Comparison of ENCODE assay signal across 16 cellular contexts in genomic region chr20:34421766-34422466, GRCh38. TPM values are rescaled to one million over a fixed set of nuclear protein-coding genes. Genes with fewer than 3 reads are reported as not detected.
A peak's percentile ranks its signal among the peaks of the same experiment; 100 is the strongest.
DNase-seq lines count a peak whose midpoint lies in the region; ATAC-seq, FAIRE-seq and TF ChIP-seq lines count a peak whose summit lies in the region.
"Had no signal": no experiment of that assay in that cellular context is flagged by ENCODE, and none has a peak within 500 bp of the region (broad histone marks: within the 10 kb centered on the region; RNA-seq: fewer than 3 reads in every experiment).

No MANE protein-coding gene starts in this region.

- CTCF ChIA-PET in HepG2 (lab: Yijun Ruan, JAX; ENCODE audit: low intra/inter-chr PET ratio, low total read pairs) = no interaction called here

- H3K27ac ChIP-seq in heart left ventricle = peak overlapping the region in 7 of 12 donors; percentile 6 to 58 (median 29)
- H3K27ac ChIP-seq in HepG2 (ENCODE audit: extremely low read length, insufficient read depth, low read length) = no peak overlapping the region
- H3K27ac ChIP-seq: BLaER1 treated with 17β-estradiol and CSF1 and Interleukin-3, amounts not matched to agents 10 nM and 100 nM had no signal

- H3K4me3 Mint-ChIP-seq in endothelial cell (ENCODE audit: unreplicated experiment) = no peak overlapping the region
- no peak overlapping the region for H3K4me3 Mint-ChIP-seq in naive thymus-derived CD8-positive, alpha-beta T cell
- H3K4me3 Mint-ChIP-seq: CD4-positive, CD25-positive, alpha-beta regulatory T cell; GM23338 had no signal

- ATAC-seq in heart left ventricle = peak; percentile 45 to 80 (median 62)
- ATAC-seq in left ventricle myocardium superior = peak; percentile 75
- no peak for ATAC-seq in HepG2
- no peak for ATAC-seq in naive thymus-derived CD8-positive, alpha-beta T cell
- no peak for ATAC-seq in GM19324 (IDR thresholded peaks at IDR 0.05; ENCODE audit: low FRiP score, unreplicated experiment)
- ATAC-seq: GM23338 had no signal

- DNase-seq in heart left ventricle (no peak), cardiac septum (ENCODE audit: low spot score) (no peak), SK-MEL-5 (ENCODE audit: low read depth, low spot score) (peak; percentile 22), left ventricle myocardium superior (no peak), HepG2 (ENCODE audit: low spot score) (no peak), endothelial cell (ENCODE audit: low spot score) (no peak)
- no peak for DNase-seq in naive thymus-derived CD8-positive, alpha-beta T cell
- DNase-seq: 8988T; Calu3; CD4-positive, CD25-positive, alpha-beta regulatory T cell; DMS 273 treated with DMSO at 0.1 percent for 48 hours; H7 had no signal

- no peak for TF ChIP-seq RAD21 in HepG2 (CRISPR knock-in tag; IDR thresholded peaks at IDR 0.05)

- no peaks in the 10 kb centered on the region for H3K9me3 Mint-ChIP-seq in endothelial cell (ENCODE audit: unreplicated experiment)
- H3K9me3 Mint-ChIP-seq in naive thymus-derived CD8-positive, alpha-beta T cell = no peaks in the 10 kb centered on the region
- H3K9me3 Mint-ChIP-seq: CD4-positive, CD25-positive, alpha-beta regulatory T cell; GM23338 had no signal

- no peak for TF ChIP-seq EP300 in HepG2 (IDR thresholded peaks at IDR 0.05; ENCODE audit: low read depth in 2 of 2, low read length in 2 of 2)
- TF ChIP-seq EP300 in HepG2 (CRISPR knock-in tag; IDR thresholded peaks at IDR 0.05; ENCODE audit: borderline replicate concordance) = no peak

- intact Hi-C loops in heart left ventricle (cut with DNase I) (no loop called here), cardiac septum (cut with DNase I) (no loop called here), left ventricle myocardium superior (cut with micrococcal nuclease) (no loop called here), HepG2 (cut with micrococcal nuclease; ENCODE audit: unreplicated experiment) (loop anchor here (5.0 kb wide), 1 partner anchor 110 kb away; no protein-coding TSS in a partner anchor)

- H3K27me3 ChIP-seq in heart left ventricle = no peaks in the 10 kb centered on the region
- no peaks in the 10 kb centered on the region for H3K27me3 ChIP-seq in HepG2 (ENCODE audit: control insufficient read depth in 1 of 2, insufficient read depth in 2 of 2, low read length in 2 of 2)
- H3K27me3 ChIP-seq: BLaER1 treated with 17β-estradiol and CSF1 and Interleukin-3, amounts not matched to agents 10 nM and 100 nM had no signal

- peaks cover 0 to 96% (median 77%) of the 10 kb centered on the region in 9 donors for H3K36me3 ChIP-seq in heart left ventricle
- peaks cover 29 to 85% of the 10 kb centered on the region in 2 experiments for H3K36me3 ChIP-seq in HepG2 (replicated peaks in 1 of 2; ENCODE audit: control insufficient read depth in 1 of 2, insufficient read depth in 2 of 2, low read length in 2 of 2)

- 97 to 100% (median 98%) methylated on average over 2 of the region's 2 CpGs for WGBS in heart left ventricle, 4 donors
- WGBS in HepG2 (ENCODE audit: low lambda C conversion rate) = 96% methylated on average over 2 of the region's 2 CpGs

- H3K9me3 ChIP-seq in heart left ventricle (no peaks in the 10 kb centered on the region), HepG2 (ENCODE audit: low read length) (no peaks in the 10 kb centered on the region)
- H3K9me3 ChIP-seq: BLaER1 treated with 17β-estradiol and CSF1 and Interleukin-3, amounts not matched to agents 10 nM and 100 nM had no signal

- BruUV-seq in HepG2 (replicated peaks; lab: Mats Ljungman, UMichigan) = no TSS peak

- in situ Hi-C loops in SK-MEL-5 (cut with HindIII; ENCODE audit: low pct_unique_long_range_greater_than_20kb, low sequenced_read_pairs) (no loop called here), HepG2 (cut with HindIII; ENCODE audit: extremely low pct_ligation_motif_present, low pct_unique_long_range_greater_than_20kb) (no loop called here)

- TF ChIP-seq POLR2A in heart left ventricle (IDR thresholded peaks at IDR 0.05) (no peak), HepG2 (IDR thresholded peaks at IDR 0.05; ENCODE audit: insufficient read depth in 1 of 2, low read depth in 2 of 2, low read length in 2 of 2) (no peak)

- H3K4me3 ChIP-seq in heart left ventricle = no peak overlapping the region
- no peak overlapping the region for H3K4me3 ChIP-seq in HepG2 (replicated peaks in 1 of 3; ENCODE audit: insufficient read depth in 1 of 3, low read depth in 2 of 3, low read length in 3 of 3)
- H3K4me3 ChIP-seq: BLaER1 treated with 17β-estradiol and CSF1 and Interleukin-3, amounts not matched to agents 10 nM and 100 nM; GM23338 had no signal

- no peak overlapping the region for H3K4me2 ChIP-seq in HepG2 (ENCODE audit: low read depth, low read length)
- H3K4me2 ChIP-seq: BLaER1 treated with 17β-estradiol and CSF1 and Interleukin-3, amounts not matched to agents 10 nM and 100 nM; GM23338 had no signal

- H3K4me1 Mint-ChIP-seq in endothelial cell (ENCODE audit: unreplicated experiment) = peaks cover 15% of the 10 kb centered on the region
- H3K4me1 Mint-ChIP-seq in naive thymus-derived CD8-positive, alpha-beta T cell = peaks cover 2 to 15% (median 6%) of the 10 kb centered on the region in 4 donors
- H3K4me1 Mint-ChIP-seq: GM23338 had no signal

- no peak overlapping the region for H3K27ac Mint-ChIP-seq in endothelial cell (ENCODE audit: unreplicated experiment)
- peak overlapping the region in 1 of 10 donors; percentile 37 for H3K27ac Mint-ChIP-seq in naive thymus-derived CD8-positive, alpha-beta T cell
- H3K27ac Mint-ChIP-seq: CD4-positive, CD25-positive, alpha-beta regulatory T cell had no signal

- H3K9ac ChIP-seq in HepG2 (ENCODE audit: insufficient read depth, low read depth, low read length) = no peak overlapping the region
- H3K9ac ChIP-seq: BLaER1 treated with 17β-estradiol and CSF1 and Interleukin-3, amounts not matched to agents 10 nM and 100 nM had no signal

- H3K79me2 ChIP-seq in HepG2 (ENCODE audit: insufficient read depth, low read length) = peaks cover 5% of the 10 kb centered on the region

- H2AFZ ChIP-seq in HepG2 (ENCODE audit: low read length) = no peak overlapping the region
- H2AFZ ChIP-seq: GM23338 had no signal

- H4K20me1 ChIP-seq in HepG2 (ENCODE audit: insufficient read depth, low read length) = no peaks in the 10 kb centered on the region

- no peak for FAIRE-seq in HepG2 (lab: Jason Lieb, UNC)
- FAIRE-seq: GM18507 had no signal

- POLR2A ChIA-PET in HepG2 (lab: Yijun Ruan, JAX) = interaction anchor here (0.6 to 1.2 kb wide), 2 partner anchors 20 to 22 kb away, joined by 4 read pairs; no protein-coding TSS in a partner anchor
- POLR2A ChIA-PET in naive thymus-derived CD8-positive, alpha-beta T cell (lab: Charles Lee) = no interaction called here

- no peaks in the 10 kb centered on the region for H3K27me3 Mint-ChIP-seq in endothelial cell (ENCODE audit: unreplicated experiment)
- H3K27me3 Mint-ChIP-seq in naive thymus-derived CD8-positive, alpha-beta T cell = no peaks in the 10 kb centered on the region
- H3K27me3 Mint-ChIP-seq: CD4-positive, CD25-positive, alpha-beta regulatory T cell had no signal

- H3K36me3 Mint-ChIP-seq in endothelial cell (ENCODE audit: low read depth, unreplicated experiment) = peaks cover 14% of the 10 kb centered on the region
- peaks cover 13 to 92% (median 16%) of the 10 kb centered on the region in 3 donors for H3K36me3 Mint-ChIP-seq in naive thymus-derived CD8-positive, alpha-beta T cell

- TF ChIP-seq CTCF in heart left ventricle (IDR thresholded peaks at IDR 0.05) (no peak), HepG2 (CRISPR knock-in tag; IDR thresholded peaks at IDR 0.05) (no peak), endothelial cell (IDR thresholded peaks at IDR 0.05; ENCODE audit: unreplicated experiment) (no peak)

- H3K4me1 ChIP-seq in heart left ventricle (peaks cover 0 to 32% (median 8%) of the 10 kb centered on the region in 12 donors), HepG2 (ENCODE audit: insufficient read depth, low read length) (peaks cover 36% of the 10 kb centered on the region)
- H3K4me1 ChIP-seq: BLaER1 treated with 17β-estradiol and CSF1 and Interleukin-3, amounts not matched to agents 10 nM and 100 nM had no signal

RNA-seq across cellular contexts. Expression of gene ITCH, which starts 58.8 kb away (rescaled TPM):
- 10 to 100 TPM; 36.4 to 49.0 (median 40.3) TPM for total RNA-seq in heart left ventricle
- polyA plus RNA-seq in heart left ventricle = 10 to 100 TPM in 1 of 2 donors, 1 to 10 TPM in 1; 6.0 to 21.8 TPM
- total RNA-seq in cardiac septum = 36.4 TPM
- total RNA-seq in SK-MEL-5 (2014; rRNA removed; shearing (Covaris generic)) = 44.3 and 44.4 TPM in 2 replicates
- 20.0 and 31.2 TPM in 2 replicates for polyA plus RNA-seq in SK-MEL-5 (2015; cell fraction: cytosol; rRNA removed)
- 22.7 and 28.5 TPM in 2 replicates for polyA plus RNA-seq in SK-MEL-5 (2015; cell fraction: nucleus; rRNA removed)
- 39.5 TPM for total RNA-seq in left ventricle myocardium superior
- total RNA-seq in HepG2 (2016; rRNA removed; fragmentation: Illumina TruSeq; extraction: Trizol) = 112 and 162 TPM in 2 replicates
- 73.1 and 80.6 TPM in 2 replicates for total RNA-seq in HepG2 (2016; cell fraction: cytosol; rRNA removed; fragmentation: Illumina TruSeq; extraction: Trizol; ENCODE audit: low read depth)
- total RNA-seq in HepG2 (2016; cell fraction: insoluble cytoplasmic fraction; rRNA removed; fragmentation: Illumina TruSeq; extraction: Trizol) = 111 and 151 TPM in 2 replicates
- total RNA-seq in HepG2 (2016; cell fraction: membrane; rRNA removed; fragmentation: Illumina TruSeq; extraction: Trizol) = 75.4 and 81.7 TPM in 2 replicates
- total RNA-seq in HepG2 (2016; cell fraction: nucleus; rRNA removed; fragmentation: Illumina TruSeq; extraction: Trizol) = 124 and 131 TPM in 2 replicates
- 17.4 and 20.5 TPM in 2 replicates for polyA plus RNA-seq in HepG2 (2011; rRNA removed)
- 7.4 and 12.7 TPM in 2 replicates for polyA plus RNA-seq in HepG2 (2011; cell fraction: cytosol; rRNA removed)
- polyA plus RNA-seq in HepG2 (2011; cell fraction: nucleus; rRNA removed) = 12.2 and 17.3 TPM in 2 replicates
- 44.6 and 45.2 TPM in 2 replicates for polyA plus RNA-seq in HepG2 (2012)
- polyA plus RNA-seq in HepG2 (2016; cell fraction: cytosol; fragmentation: Illumina TruSeq; extraction: Trizol; ENCODE audit: low read depth) = 5.3 and 6.3 TPM in 2 replicates
- 65.3 and 70.7 TPM in 2 replicates for polyA plus RNA-seq in HepG2 (2016; cell fraction: insoluble cytoplasmic fraction; fragmentation: Illumina TruSeq; extraction: Trizol; ENCODE audit: low read depth)
- 15.2 and 15.3 TPM in 2 replicates for polyA plus RNA-seq in HepG2 (2016; cell fraction: membrane; fragmentation: Illumina TruSeq; extraction: Trizol; ENCODE audit: low read depth)
- polyA plus RNA-seq in HepG2 (2016; cell fraction: nucleus; fragmentation: Illumina TruSeq; extraction: Trizol; ENCODE audit: insufficient read depth, low read depth) = 55.0 and 61.2 TPM in 2 replicates
- 30.6 and 37.6 TPM in 2 replicates for polyA minus RNA-seq in HepG2 (2011; rRNA and poly(A)+ RNA removed; ENCODE audit: low replicate concordance)
- polyA minus RNA-seq in HepG2 (2011; cell fraction: cytosol; rRNA and poly(A)+ RNA removed) = 38.7 and 40.1 TPM in 2 replicates
- 79.4 and 86.2 TPM in 2 replicates for polyA minus RNA-seq in HepG2 (2011; cell fraction: nucleus; rRNA and poly(A)+ RNA removed)
- 46.8 TPM for total RNA-seq in endothelial cell (ENCODE audit: unreplicated experiment)
- total RNA-seq in naive thymus-derived CD8-positive, alpha-beta T cell = 10 to 100 TPM; 73.2 to 75.9 TPM
- polyA plus RNA-seq in naive thymus-derived CD8-positive, alpha-beta T cell = 10 to 100 TPM; 12.6 to 19.6 (median 12.8) TPM

Comparison
In these comparisons a context has a peak if more than half of its experiments do, and no peak if none do; other contexts are left out.
1. ATAC-seq: peak in heart left ventricle (4 of 4) and left ventricle myocardium superior (single experiment); none in HepG2 (single experiment), naive thymus-derived CD8-positive, alpha-beta T cell (0 of 2) and GM19324 (single experiment).